Comparison of ENCODE assay signal across 9 cellular contexts in genomic region chr15:81133782-81134461, GRCh38. TPM values are rescaled to one million over a fixed set of nuclear protein-coding genes. Genes with fewer than 3 reads are reported as not detected.
DNase-seq lines count a peak whose midpoint lies in the region; ATAC-seq, FAIRE-seq and TF ChIP-seq lines count a peak whose summit lies in the region.
"Had no signal": no experiment of that assay in that cellular context is flagged by ENCODE, and none has a peak within 500 bp of the region (broad histone marks: within the 10 kb centered on the region; RNA-seq: fewer than 3 reads in every experiment).

Gene CFAP161 (plus strand): TSS chr15:81134270. CDS start chr15:81134330, 60 bp downstream.

- H3K36me3 ChIP-seq in kidney (ENCODE audit: control insufficient read depth in 1 of 2, insufficient read depth in 2 of 2, low read length in 2 of 2), result no peaks in the 10 kb centered on the region

- H3K4me3 ChIP-seq in choroid plexus epithelial cell (ENCODE audit: low read depth, low read length) (peak within 1 kb of the TSS; percentile 47), kidney (ENCODE audit: low read length in 2 of 2) (no peak within 1 kb of the TSS)

- H3K4me1 ChIP-seq in kidney (ENCODE audit: control insufficient read depth in 1 of 2, insufficient read depth in 1 of 2, low read depth in 1 of 2, low read length in 2 of 2), result no peaks in the 10 kb centered on the region

- H3K9ac ChIP-seq in kidney (ENCODE audit: low read length in 2 of 2), result no peak within 1 kb of the TSS

- TF ChIP-seq CTCF in RWPE1 (conservative IDR thresholded peaks at IDR 0.05; ENCODE audit: low read depth) (no peak), choroid plexus epithelial cell (conservative IDR thresholded peaks at IDR 0.05; ENCODE audit: low read depth, low read length) (no peak), kidney (IDR thresholded peaks at IDR 0.05; ENCODE audit: borderline replicate concordance, extremely low read depth, insufficient read depth) (no peak)

- POLR2A ChIA-PET in RWPE1 (lab: Yijun Ruan, JAX; ENCODE audit: low non-redundant PET), result no interaction called here

- DNase-seq in Right ventricle myocardium inferior (ENCODE audit: missing footprints) (peak; percentile 90), cardiac septum (ENCODE audit: low spot score) (no peak), RWPE1 (ENCODE audit: low spot score) (peak; percentile 70), choroid plexus epithelial cell (ENCODE audit: low read depth) (peak; percentile 69), kidney (peak; percentile 86), GDM1 (lab: John Stamatoyannopoulos, UW) (no peak)
- peak; percentile 3 to 40 for DNase-seq in stimulated activated CD4-positive, alpha-beta T cell treated with anti-CD3 and anti-CD28 coated beads, Interleukin-12 subunit alpha, Interleukin-12 subunit beta, amount 100 ng/mL, for 24 hours (ENCODE audit: low read depth in 2 of 2)
- DNase-seq: DND-41 had no signal

- CTCF ChIA-PET in RWPE1 (lab: Yijun Ruan, JAX), result no interaction called here

- ATAC-seq in Right ventricle myocardium inferior (peak; percentile 94), GM21529 (IDR thresholded peaks at IDR 0.05; ENCODE audit: unreplicated experiment) (no peak)

- H3K27ac ChIP-seq in RWPE1 (no peak within 1 kb of the TSS), kidney (ENCODE audit: low read depth in 2 of 2, low read length in 2 of 2) (no peak within 1 kb of the TSS)

- FAIRE-seq in kidney (lab: Jason Lieb, UNC), result no peak

- intact Hi-C loops in Right ventricle myocardium inferior (cut with DNase I), result no loop called here
- intact Hi-C loops in cardiac septum (cut with DNase I), result no loop called here
- intact Hi-C loops in kidney (cut with DNase I), result no loop called here

- H3K9me3 ChIP-seq in kidney (ENCODE audit: control insufficient read depth in 1 of 2, low read length in 2 of 2), result no peaks in the 10 kb centered on the region

RNA-seq across cellular contexts. Expression of gene CFAP161, which starts in this region (rescaled TPM):
- 0.38 TPM for total RNA-seq in Right ventricle myocardium inferior
- 1.7 TPM for total RNA-seq in cardiac septum
- total RNA-seq in kidney, result 0.50 TPM
- polyA plus RNA-seq in kidney (ENCODE audit: insufficient read depth, low read depth, low replicate concordance), result not detected

Comparison
In these comparisons a context has a peak if more than half of its experiments do, and no peak if none do; other contexts are left out.
1. Peak in DNase-seq and ATAC-seq in Right ventricle myocardium inferior; RNA of the gene not detected or under 1 TPM.
2. Peak in DNase-seq in kidney; RNA of the gene not detected or under 1 TPM.
3. DNase-seq: peak in RWPE1 (single experiment), choroid plexus epithelial cell (single experiment) and stimulated activated CD4-positive, alpha-beta T cell treated with anti-CD3 and anti-CD28 coated beads, Interleukin-12 subunit alpha, Interleukin-12 subunit beta, amount 100 ng/mL, for 24 hours (2 of 2); none in cardiac septum (single experiment) and GDM1 (single experiment).